In the genomic region with DNA sequence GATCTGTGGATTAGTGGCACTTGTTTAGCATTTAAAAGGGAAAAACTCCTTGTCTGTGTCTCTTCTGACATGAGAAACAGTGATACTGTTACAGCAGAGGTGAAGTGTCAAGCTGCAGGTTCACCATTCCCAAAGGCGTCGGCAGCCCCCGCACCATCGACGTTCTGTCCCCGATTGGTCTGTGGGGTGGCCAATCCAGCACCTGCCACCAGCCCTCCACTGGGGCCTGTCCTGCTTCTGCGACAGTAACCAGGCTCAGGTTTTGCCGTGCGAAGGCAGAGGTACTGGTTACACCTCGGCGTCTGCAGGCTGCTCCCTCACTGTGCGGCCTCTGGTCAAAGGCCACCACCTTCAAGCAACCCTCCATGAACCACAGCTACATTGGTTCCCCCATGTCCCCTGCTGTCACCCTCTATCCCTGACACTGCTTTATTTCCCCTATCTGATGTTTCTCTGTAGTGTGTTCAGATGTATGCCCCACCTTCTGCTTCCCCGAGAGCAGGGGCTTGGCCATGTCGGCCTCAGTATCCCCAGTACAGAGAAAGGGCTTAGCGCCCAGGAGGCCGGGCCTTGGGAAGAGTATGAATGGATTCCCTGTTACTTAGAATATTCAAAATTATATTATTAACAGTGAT, we compare ENCODE assay signal across 1 cellular context.
TF ChIP-seq lines count a peak whose summit lies in the region.

No MANE protein-coding gene starts in this region.

TF ChIP-seq in GM23338, 12 proteins besides CTCF, POLR2A, EP300 and RAD21:
- TF ChIP-seq, protein P1, sequence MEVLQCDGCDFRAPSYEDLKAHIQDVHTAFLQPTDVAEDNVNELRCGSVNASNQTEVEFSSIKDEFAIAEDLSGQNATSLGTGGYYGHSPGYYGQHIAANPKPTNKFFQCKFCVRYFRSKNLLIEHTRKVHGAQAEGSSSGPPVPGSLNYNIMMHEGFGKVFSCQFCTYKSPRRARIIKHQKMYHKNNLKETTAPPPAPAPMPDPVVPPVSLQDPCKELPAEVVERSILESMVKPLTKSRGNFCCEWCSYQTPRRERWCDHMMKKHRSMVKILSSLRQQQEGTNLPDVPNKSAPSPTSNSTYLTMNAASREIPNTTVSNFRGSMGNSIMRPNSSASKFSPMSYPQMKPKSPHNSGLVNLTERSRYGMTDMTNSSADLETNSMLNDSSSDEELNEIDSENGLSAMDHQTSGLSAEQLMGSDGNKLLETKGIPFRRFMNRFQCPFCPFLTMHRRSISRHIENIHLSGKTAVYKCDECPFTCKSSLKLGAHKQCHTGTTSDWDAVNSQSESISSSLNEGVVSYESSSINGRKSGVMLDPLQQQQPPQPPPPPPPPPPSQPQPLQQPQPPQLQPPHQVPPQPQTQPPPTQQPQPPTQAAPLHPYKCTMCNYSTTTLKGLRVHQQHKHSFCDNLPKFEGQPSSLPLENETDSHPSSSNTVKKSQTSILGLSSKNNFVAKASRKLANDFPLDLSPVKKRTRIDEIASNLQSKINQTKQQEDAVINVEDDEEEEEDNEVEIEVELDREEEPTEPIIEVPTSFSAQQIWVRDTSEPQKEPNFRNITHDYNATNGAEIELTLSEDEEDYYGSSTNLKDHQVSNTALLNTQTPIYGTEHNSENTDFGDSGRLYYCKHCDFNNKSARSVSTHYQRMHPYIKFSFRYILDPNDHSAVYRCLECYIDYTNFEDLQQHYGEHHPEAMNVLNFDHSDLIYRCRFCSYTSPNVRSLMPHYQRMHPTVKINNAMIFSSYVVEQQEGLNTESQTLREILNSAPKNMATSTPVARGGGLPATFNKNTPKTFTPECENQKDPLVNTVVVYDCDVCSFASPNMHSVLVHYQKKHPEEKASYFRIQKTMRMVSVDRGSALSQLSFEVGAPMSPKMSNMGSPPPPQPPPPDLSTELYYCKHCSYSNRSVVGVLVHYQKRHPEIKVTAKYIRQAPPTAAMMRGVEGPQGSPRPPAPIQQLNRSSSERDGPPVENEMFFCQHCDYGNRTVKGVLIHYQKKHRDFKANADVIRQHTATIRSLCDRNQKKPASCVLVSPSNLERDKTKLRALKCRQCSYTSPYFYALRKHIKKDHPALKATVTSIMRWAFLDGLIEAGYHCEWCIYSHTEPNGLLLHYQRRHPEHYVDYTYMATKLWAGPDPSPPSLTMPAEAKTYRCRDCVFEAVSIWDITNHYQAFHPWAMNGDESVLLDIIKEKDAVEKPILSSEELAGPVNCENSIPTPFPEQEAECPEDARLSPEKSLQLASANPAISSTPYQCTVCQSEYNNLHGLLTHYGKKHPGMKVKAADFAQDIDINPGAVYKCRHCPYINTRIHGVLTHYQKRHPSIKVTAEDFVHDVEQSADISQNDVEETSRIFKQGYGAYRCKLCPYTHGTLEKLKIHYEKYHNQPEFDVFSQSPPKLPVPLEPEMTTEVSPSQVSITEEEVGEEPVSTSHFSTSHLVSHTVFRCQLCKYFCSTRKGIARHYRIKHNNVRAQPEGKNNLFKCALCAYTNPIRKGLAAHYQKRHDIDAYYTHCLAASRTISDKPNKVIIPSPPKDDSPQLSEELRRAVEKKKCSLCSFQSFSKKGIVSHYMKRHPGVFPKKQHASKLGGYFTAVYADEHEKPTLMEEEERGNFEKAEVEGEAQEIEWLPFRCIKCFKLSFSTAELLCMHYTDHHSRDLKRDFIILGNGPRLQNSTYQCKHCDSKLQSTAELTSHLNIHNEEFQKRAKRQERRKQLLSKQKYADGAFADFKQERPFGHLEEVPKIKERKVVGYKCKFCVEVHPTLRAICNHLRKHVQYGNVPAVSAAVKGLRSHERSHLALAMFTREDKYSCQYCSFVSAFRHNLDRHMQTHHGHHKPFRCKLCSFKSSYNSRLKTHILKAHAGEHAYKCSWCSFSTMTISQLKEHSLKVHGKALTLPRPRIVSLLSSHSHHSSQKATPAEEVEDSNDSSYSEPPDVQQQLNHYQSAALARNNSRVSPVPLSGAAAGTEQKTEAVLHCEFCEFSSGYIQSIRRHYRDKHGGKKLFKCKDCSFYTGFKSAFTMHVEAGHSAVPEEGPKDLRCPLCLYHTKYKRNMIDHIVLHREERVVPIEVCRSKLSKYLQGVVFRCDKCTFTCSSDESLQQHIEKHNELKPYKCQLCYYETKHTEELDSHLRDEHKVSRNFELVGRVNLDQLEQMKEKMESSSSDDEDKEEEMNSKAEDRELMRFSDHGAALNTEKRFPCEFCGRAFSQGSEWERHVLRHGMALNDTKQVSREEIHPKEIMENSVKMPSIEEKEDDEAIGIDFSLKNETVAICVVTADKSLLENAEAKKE (CRISPR knock-in tag; IDR thresholded peaks at IDR 0.05): no peak
- TF ChIP-seq ETS1 (IDR thresholded peaks at IDR 0.05) (no peak), NANOG (IDR thresholded peaks at IDR 0.05; ENCODE audit: borderline replicate concordance) (no peak), ZNF114 (CRISPR knock-in tag; IDR thresholded peaks at IDR 0.05) (no peak), ZNF331 (CRISPR knock-in tag; IDR thresholded peaks at IDR 0.05; ENCODE audit: low read depth) (no peak), CREB1 (CRISPR knock-in tag; IDR thresholded peaks at IDR 0.05; ENCODE audit: low read depth) (no peak), STAT1 (IDR thresholded peaks at IDR 0.05; ENCODE audit: unreplicated experiment) (no peak)
